Comparison of ENCODE assay signal across 1 cellular context in genomic region chr9:5870691-5871090, GRCh38.
TF ChIP-seq lines count a peak whose summit lies in the region.

No MANE protein-coding gene starts in this region.

TF ChIP-seq in K562, 482 proteins besides CTCF, POLR2A, EP300 and RAD21 (continued from another document):
- TF ChIP-seq, protein P1, sequence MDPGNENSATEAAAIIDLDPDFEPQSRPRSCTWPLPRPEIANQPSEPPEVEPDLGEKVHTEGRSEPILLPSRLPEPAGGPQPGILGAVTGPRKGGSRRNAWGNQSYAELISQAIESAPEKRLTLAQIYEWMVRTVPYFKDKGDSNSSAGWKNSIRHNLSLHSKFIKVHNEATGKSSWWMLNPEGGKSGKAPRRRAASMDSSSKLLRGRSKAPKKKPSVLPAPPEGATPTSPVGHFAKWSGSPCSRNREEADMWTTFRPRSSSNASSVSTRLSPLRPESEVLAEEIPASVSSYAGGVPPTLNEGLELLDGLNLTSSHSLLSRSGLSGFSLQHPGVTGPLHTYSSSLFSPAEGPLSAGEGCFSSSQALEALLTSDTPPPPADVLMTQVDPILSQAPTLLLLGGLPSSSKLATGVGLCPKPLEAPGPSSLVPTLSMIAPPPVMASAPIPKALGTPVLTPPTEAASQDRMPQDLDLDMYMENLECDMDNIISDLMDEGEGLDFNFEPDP (CRISPR knock-in tag; IDR thresholded peaks at IDR 0.05) = no peak
- 0 out of 2 replicates have a peak, but pooled peaks have one; percentile 13 for TF ChIP-seq USF2 (CRISPR knock-in tag; IDR thresholded peaks at IDR 0.05)
